Comparison of ENCODE assay signal across 8 cellular contexts in the genomic region with DNA sequence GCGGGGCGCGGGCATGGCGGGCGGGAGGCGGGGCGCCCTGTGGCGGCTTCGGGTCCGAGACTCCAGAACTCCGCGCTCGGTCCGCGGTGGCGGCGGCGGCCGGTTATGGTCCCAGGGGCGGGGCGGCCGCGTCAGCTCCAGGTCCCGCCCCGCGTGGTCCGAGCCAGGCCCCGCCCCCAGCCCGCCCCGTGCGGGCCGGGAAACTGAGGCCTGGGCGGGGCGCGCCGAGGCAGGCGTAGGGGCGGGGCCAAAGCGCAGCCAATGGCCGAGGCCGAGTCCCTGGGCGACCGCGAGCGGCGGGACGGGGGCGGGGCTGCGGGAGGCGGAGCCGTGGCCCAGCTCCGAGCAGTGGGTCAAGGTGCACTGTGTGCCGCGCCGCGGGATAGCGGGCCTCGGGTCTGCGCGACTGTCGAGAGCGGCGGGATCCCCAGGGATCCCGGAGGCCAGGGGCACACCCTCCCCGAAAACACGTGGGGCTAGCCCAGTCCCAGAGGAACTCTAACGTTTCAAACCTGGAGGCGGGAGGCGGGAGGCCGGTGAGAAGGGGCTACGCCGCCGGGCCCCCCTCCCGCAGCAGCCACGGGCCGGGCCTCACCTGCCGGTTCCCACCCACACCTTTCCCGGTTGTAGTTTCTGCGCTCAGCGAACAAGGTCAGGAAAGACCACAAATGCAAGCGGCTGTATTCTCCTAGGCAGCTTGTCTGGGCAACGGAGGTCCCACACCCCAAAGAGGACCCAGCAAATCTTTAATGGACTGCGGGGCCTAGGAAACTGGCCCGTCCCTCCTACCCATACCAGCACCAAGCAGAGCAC. TPM values are rescaled to one million over a fixed set of nuclear protein-coding genes. Genes with fewer than 3 reads are reported as not detected.
DNase-seq lines count a peak whose midpoint lies in the region; ATAC-seq and TF ChIP-seq lines count a peak whose summit lies in the region.

Gene SLC25A1, minus strand, starts transcription at position 78 of the 813 bp plus-strand sequence. Its CDS starts 63 bp downstream, at position 15.

- ATAC-seq in GM21381 (IDR thresholded peaks at IDR 0.05; ENCODE audit: unreplicated experiment) = peak; percentile 56

- TF ChIP-seq CTCF in epithelial cell of proximal tubule (conservative IDR thresholded peaks at IDR 0.05; ENCODE audit: low read depth, low read length) = no peak

- H3K4me3 ChIP-seq in epithelial cell of proximal tubule (ENCODE audit: low read depth, low read length) = peak within 1 kb of the TSS; percentile 86

- peak; percentile 61 for DNase-seq in COR-L47 (lab: John Stamatoyannopoulos, UW)
- DNase-seq in HUDEP-2 (lab: John Stamatoyannopoulos, UW; ENCODE audit: unreplicated experiment in 76 of 76) = peak in 73 of 76 experiments; percentile 29 to 92 (median 81)
- DNase-seq in OCI-M1 (lab: John Stamatoyannopoulos, UW) = peak; percentile 95
- peak; percentile 91 for DNase-seq in activated T-cell treated with anti-CD3 and anti-CD28 coated beads for 48 hours (ENCODE audit: low read depth)
- DNase-seq in epithelial cell of proximal tubule (ENCODE audit: low read depth) = no peak
- DNase-seq in mucosa of gallbladder (ENCODE audit: low spot score) = peak; percentile 94
- DNase-seq in stimulated activated CD8-positive, alpha-beta memory T cell treated with anti-CD3 and anti-CD28 coated beads, Interleukin-4, amount 100 ng/mL, for 24 hours (ENCODE audit: low read depth) = peak; percentile 88

RNA-seq across cellular contexts. Expression of gene SLC25A1, which starts in this region (rescaled TPM):
- total RNA-seq in epithelial cell of proximal tubule (168 and 211 TPM in 2 replicates), mucosa of gallbladder (130 TPM)
